1 cellular context compared by ENCODE assay signal in the genomic region with DNA sequence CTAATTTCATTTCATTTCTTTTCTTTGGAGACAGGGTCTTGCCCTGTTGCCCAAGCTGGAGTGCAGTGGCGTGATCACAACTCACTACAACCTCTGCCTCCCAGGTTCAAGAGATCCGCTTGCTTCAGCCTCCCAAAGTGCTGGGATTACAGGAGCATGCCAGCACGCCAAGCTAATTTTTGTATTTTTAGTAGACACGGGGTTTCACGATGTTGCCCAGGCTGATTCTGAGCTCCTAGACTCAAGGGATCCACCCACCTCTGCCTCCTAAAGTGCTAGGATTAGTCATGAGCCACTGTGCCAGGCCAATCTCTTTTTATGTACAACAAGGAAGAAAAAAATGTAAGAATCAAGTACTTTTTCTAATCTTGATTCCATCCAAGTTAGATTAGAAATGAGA.
TF ChIP-seq lines count a peak whose summit lies in the region.

No MANE protein-coding gene starts in this region.

TF ChIP-seq in HCT116, 20 proteins besides CTCF, POLR2A, EP300 and RAD21 (continued from another document):
- TF ChIP-seq, protein P1, sequence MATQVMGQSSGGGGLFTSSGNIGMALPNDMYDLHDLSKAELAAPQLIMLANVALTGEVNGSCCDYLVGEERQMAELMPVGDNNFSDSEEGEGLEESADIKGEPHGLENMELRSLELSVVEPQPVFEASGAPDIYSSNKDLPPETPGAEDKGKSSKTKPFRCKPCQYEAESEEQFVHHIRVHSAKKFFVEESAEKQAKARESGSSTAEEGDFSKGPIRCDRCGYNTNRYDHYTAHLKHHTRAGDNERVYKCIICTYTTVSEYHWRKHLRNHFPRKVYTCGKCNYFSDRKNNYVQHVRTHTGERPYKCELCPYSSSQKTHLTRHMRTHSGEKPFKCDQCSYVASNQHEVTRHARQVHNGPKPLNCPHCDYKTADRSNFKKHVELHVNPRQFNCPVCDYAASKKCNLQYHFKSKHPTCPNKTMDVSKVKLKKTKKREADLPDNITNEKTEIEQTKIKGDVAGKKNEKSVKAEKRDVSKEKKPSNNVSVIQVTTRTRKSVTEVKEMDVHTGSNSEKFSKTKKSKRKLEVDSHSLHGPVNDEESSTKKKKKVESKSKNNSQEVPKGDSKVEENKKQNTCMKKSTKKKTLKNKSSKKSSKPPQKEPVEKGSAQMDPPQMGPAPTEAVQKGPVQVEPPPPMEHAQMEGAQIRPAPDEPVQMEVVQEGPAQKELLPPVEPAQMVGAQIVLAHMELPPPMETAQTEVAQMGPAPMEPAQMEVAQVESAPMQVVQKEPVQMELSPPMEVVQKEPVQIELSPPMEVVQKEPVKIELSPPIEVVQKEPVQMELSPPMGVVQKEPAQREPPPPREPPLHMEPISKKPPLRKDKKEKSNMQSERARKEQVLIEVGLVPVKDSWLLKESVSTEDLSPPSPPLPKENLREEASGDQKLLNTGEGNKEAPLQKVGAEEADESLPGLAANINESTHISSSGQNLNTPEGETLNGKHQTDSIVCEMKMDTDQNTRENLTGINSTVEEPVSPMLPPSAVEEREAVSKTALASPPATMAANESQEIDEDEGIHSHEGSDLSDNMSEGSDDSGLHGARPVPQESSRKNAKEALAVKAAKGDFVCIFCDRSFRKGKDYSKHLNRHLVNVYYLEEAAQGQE (IDR thresholded peaks at IDR 0.05; ENCODE audit: low read depth) = no peak
- TF ChIP-seq SP1 (IDR thresholded peaks at IDR 0.05; ENCODE audit: low read depth) (no peak), YY1 (IDR thresholded peaks at IDR 0.05; ENCODE audit: extremely low read depth, insufficient replicate concordance, low read depth, low read length) (no peak), CEBPB (IDR thresholded peaks at IDR 0.05; ENCODE audit: low read depth) (no peak), EZH2phosphoT487 (IDR thresholded peaks at IDR 0.05; ENCODE audit: borderline replicate concordance) (no peak), EGR1 (IDR thresholded peaks at IDR 0.05; ENCODE audit: low read depth) (no peak), ZFX (IDR thresholded peaks at IDR 0.05) (no peak)
- TF ChIP-seq, protein P2, sequence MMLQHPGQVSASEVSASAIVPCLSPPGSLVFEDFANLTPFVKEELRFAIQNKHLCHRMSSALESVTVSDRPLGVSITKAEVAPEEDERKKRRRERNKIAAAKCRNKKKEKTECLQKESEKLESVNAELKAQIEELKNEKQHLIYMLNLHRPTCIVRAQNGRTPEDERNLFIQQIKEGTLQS (IDR thresholded peaks at IDR 0.05) = no peak
